In the genomic region with DNA sequence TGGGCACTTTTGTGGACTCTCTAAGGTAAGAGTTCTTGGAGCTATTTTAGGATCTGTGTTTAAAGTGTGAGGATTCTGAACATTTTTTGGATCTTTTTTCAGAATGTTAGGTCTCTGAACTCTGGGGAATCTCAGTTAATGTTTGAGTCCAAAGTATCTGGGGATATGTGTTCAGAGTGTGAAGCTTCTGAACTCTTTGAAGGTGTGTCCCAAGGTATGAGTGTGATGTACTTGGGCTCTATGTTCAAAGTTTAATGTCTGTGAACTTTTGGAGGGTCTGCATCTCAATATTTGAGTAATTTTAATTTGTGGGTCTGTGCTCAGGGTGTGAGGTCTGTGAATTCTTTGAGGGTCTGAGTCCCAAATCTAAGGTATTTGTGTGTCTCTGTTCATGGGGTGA, we compare ENCODE assay signal across 9 cellular contexts. TPM values are rescaled to one million over a fixed set of nuclear protein-coding genes. Genes with fewer than 3 reads are reported as not detected.
"Had no signal": no experiment of that assay in that cellular context is flagged by ENCODE, and none has a peak within 500 bp of the region (broad histone marks: within the 10 kb centered on the region; RNA-seq: fewer than 3 reads in every experiment).

No MANE protein-coding gene starts in this region.

- DNase-seq: GDM1, GF-D8 had no signal

- H3K4me3 ChIP-seq: GM12878 had no signal

- ATAC-seq: GM12878 had no signal

- FAIRE-seq: G401.6, GM12878, GM12891, GM12892, GM18507, GM19239 had no signal

RNA-seq across cellular contexts. Expression of gene PAGE4, which starts 35.4 kb away (rescaled TPM):
- total RNA-seq: G401, GM12878 had no signal
- polyA plus RNA-seq: GM12878 had no signal
